ENCODE assay signal across 16 cellular contexts in genomic region chr7:32059289-32060045, GRCh38. TPM values are rescaled to one million over a fixed set of nuclear protein-coding genes. Genes with fewer than 3 reads are reported as not detected.
DNase-seq lines count a peak whose midpoint lies in the region; TF ChIP-seq lines count a peak whose summit lies in the region.
"Had no signal": no experiment of that assay in that cellular context is flagged by ENCODE, and none has a peak within 500 bp of the region (broad histone marks: within the 10 kb centered on the region; RNA-seq: fewer than 3 reads in every experiment).

No MANE protein-coding gene starts in this region.

- H3K36me3 ChIP-seq in A673 (ENCODE audit: insufficient read depth, low read length, poor library complexity, severe bottlenecking) = no peaks in the 10 kb centered on the region
- peaks cover 3% of the 10 kb centered on the region for H3K36me3 ChIP-seq in mammary epithelial cell (ENCODE audit: insufficient read depth, low read length)
- H3K36me3 ChIP-seq: right lobe of liver had no signal

- CTCF ChIA-PET in A673 (lab: Charles Lee) = interaction anchor here (0.6 kb wide), 1 partner anchor 203 kb away, joined by 6 read pairs; no protein-coding TSS in a partner anchor
- CTCF ChIA-PET in mammary epithelial cell (lab: Charles Lee; ENCODE audit: low non-redundant PET) = interaction anchor here (0.6 kb wide), 1 partner anchor 141 kb away, joined by 3 read pairs; no protein-coding TSS in a partner anchor
- CTCF ChIA-PET in GM10248 (lab: Yijun Ruan, JAX) = interaction anchor here (1.2 to 2.0 kb wide), 3 partner anchors 8 to 315 kb away, joined by 4 to 7 read pairs (median 5); no protein-coding TSS in a partner anchor

- POLR2A ChIA-PET in A673 (lab: Charles Lee; ENCODE audit: low non-redundant PET) = no interaction called here
- POLR2A ChIA-PET in GM10248 (lab: Yijun Ruan, JAX) = interaction anchor here (0.6 kb wide), 1 partner anchor 41 kb away, joined by 5 read pairs; no protein-coding TSS in a partner anchor

- TF ChIP-seq CTCF in A673 (conservative IDR thresholded peaks at IDR 0.05; ENCODE audit: low read depth, low read length) (no peak), mammary epithelial cell (conservative IDR thresholded peaks at IDR 0.05 in 1 of 2, IDR thresholded peaks at IDR 0.05 in 1 of 2; ENCODE audit: extremely low read depth in 1 of 2, insufficient read depth in 1 of 2, low read depth in 1 of 2, low read length in 2 of 2) (no peak), GM13977 (IDR thresholded peaks at IDR 0.05; ENCODE audit: extremely low read depth, insufficient read depth, missing control alignments) (no peak), GM10248 (IDR thresholded peaks at IDR 0.05; ENCODE audit: control extremely low read depth, extremely low read depth, low read depth, missing control alignments) (no peak)

- intact Hi-C loops in A673 (cut with micrococcal nuclease; ENCODE audit: unreplicated experiment) (loop anchor here (10.0 kb wide), 1 partner anchor 245 kb away; no protein-coding TSS in a partner anchor), mammary epithelial cell (cut with micrococcal nuclease) (loop anchor here (5.0 kb wide), 1 partner anchor 112 kb away; no protein-coding TSS in a partner anchor), posterior vena cava (cut with DNase I) (loop anchor here in 1 of 2 donors (10.0 kb wide), 1 partner anchor 175 kb away; no protein-coding TSS in a partner anchor)

- BruUV-seq in A673 (replicated peaks; lab: Mats Ljungman, UMichigan) (no TSS peak), mammary epithelial cell (replicated peaks; lab: Mats Ljungman, UMichigan) (no TSS peak)

- in situ Hi-C loops in mammary epithelial cell (cut with MboI; ENCODE audit: low sequenced_read_pairs in 2 of 2) = loop anchor here in 1 of 2 donors (10.0 kb wide), 1 partner anchor 105 kb away; no protein-coding TSS in a partner anchor
- in situ Hi-C loops in GM13977 (cut with MboI; ENCODE audit: low pct_unique_long_range_greater_than_20kb, low sequenced_read_pairs, unreplicated experiment) = no loop called here

- H3K27me3 ChIP-seq in A673 (replicated peaks; ENCODE audit: insufficient read depth, low read depth, low read length, poor library complexity) = peaks cover 75% of the 10 kb centered on the region
- no peaks in the 10 kb centered on the region for H3K27me3 ChIP-seq in mammary epithelial cell (ENCODE audit: insufficient read depth, low read length)
- H3K27me3 ChIP-seq: right lobe of liver had no signal

- 36% methylated on average over 6 of the region's 6 CpGs for WGBS in mammary epithelial cell (ENCODE audit: low coverage, missing lambda C conversion rate)

- DNase-seq in A673 (ENCODE audit: low spot score) (peak; percentile 92), GM04504 (ENCODE audit: low read depth) (peak; percentile 10), mammary epithelial cell (peak; percentile 19), midbrain (lab: John Stamatoyannopoulos, UW) (peak; percentile 53), GM13977 (ENCODE audit: low spot score) (no peak), GM10248 (ENCODE audit: extremely low spot score) (no peak), posterior vena cava (ENCODE audit: low spot score) (no peak)
- DNase-seq in stimulated activated CD4-positive, alpha-beta T cell treated with anti-CD3 and anti-CD28 coated beads, Interleukin-15, amount 100 ng/mL, for 24 hours = no peak
- DNase-seq: activated CD8-positive, alpha-beta T cell treated with anti-CD3 and anti-CD28 coated beads, Interleukin-2, amount 10 ng/mL, durations not matched to agents 7 days and 5 days; activated naive CD8-positive, alpha-beta T cell treated with anti-CD3 and anti-CD28 coated beads, Interleukin-2, amount 50 U/mL, for 24 hours; left ventricle myocardium superior; NCI-H510A; right lobe of liver; stimulated activated CD8-positive, alpha-beta memory T cell treated with anti-CD3 and anti-CD28 coated beads, Interleukin-4, amount 100 ng/mL, for 48 hours had no signal

- peak overlapping the region; percentile 25 for H3K9ac ChIP-seq in mammary epithelial cell (ENCODE audit: insufficient read depth, low read length)

- dilution Hi-C loops in mammary epithelial cell (cut with HindIII; ENCODE audit: low sequenced_read_pairs) = no loop called here

- H3K4me1 ChIP-seq in A673 (ENCODE audit: insufficient read depth, low read length, poor library complexity, severe bottlenecking) (peaks cover 35% of the 10 kb centered on the region), mammary epithelial cell (ENCODE audit: insufficient read depth, low read length) (peaks cover 26% of the 10 kb centered on the region)
- H3K4me1 ChIP-seq: right lobe of liver had no signal

- H3K4me2 ChIP-seq in mammary epithelial cell (ENCODE audit: insufficient read depth, low read depth, low read length) = peak overlapping the region; percentile 53

- H4K20me1 ChIP-seq in mammary epithelial cell (ENCODE audit: insufficient read depth, low read length) = no peaks in the 10 kb centered on the region

- H3K9me3 ChIP-seq in A673 (ENCODE audit: low read depth, low read length, poor library complexity, severe bottlenecking) (no peaks in the 10 kb centered on the region), mammary epithelial cell (replicated peaks; ENCODE audit: insufficient read depth, low read length) (no peaks in the 10 kb centered on the region)
- H3K9me3 ChIP-seq: right lobe of liver had no signal

- no peak overlapping the region for H3K4me3 ChIP-seq in A673 (ENCODE audit: low read depth, low read length, poor library complexity, severe bottlenecking)
- H3K4me3 ChIP-seq in mammary epithelial cell (replicated peaks in 1 of 3; ENCODE audit: insufficient read depth in 1 of 3, low read depth in 2 of 3, low read length in 3 of 3) = peak overlapping the region in 2 of 3 experiments; percentile 2 to 24
- H3K4me3 ChIP-seq: K562, right lobe of liver had no signal

- peak overlapping the region; percentile 57 for H2AFZ ChIP-seq in mammary epithelial cell (ENCODE audit: low read depth, low read length)

- H3K27ac ChIP-seq in A673 (ENCODE audit: low read depth, low read length, poor library complexity, severe bottlenecking) (no peak overlapping the region), mammary epithelial cell (ENCODE audit: insufficient read depth, low read depth, low read length) (peak overlapping the region; percentile 0)
- H3K27ac ChIP-seq: right lobe of liver had no signal

- peaks cover 92% of the 10 kb centered on the region for H3K79me2 ChIP-seq in mammary epithelial cell (ENCODE audit: insufficient read depth, low read length)

RNA-seq across cellular contexts. Expression of gene PDE1C, which starts 10.7 kb away (rescaled TPM):
- not detected in 2 replicates for total RNA-seq in A673 (2021)
- total RNA-seq in mammary epithelial cell = 100 to 1,000 TPM in 1 of 2 donors, 10 to 100 TPM in 1; 35.8 to 109 TPM
- 8.0 TPM for polyA plus RNA-seq in mammary epithelial cell
- 112 TPM for polyA minus RNA-seq in mammary epithelial cell
- total RNA-seq in posterior vena cava = 10 to 100 TPM; 47.8 to 51.3 TPM
- total RNA-seq: activated CD8-positive, alpha-beta T cell treated with anti-CD3 and anti-CD28 coated beads, Interleukin-2, amount 10 ng/mL, durations not matched to agents 7 days and 5 days; K562 had no signal
- polyA plus RNA-seq: CD14-positive monocyte had no signal

Comparison
In these comparisons a context has a peak if more than half of its experiments do, and no peak if none do; other contexts are left out.
1. DNase-seq: peak in A673 (single experiment), GM04504 (single experiment), mammary epithelial cell (single experiment) and midbrain (single experiment); none in GM13977 (single experiment), stimulated activated CD4-positive, alpha-beta T cell treated with anti-CD3 and anti-CD28 coated beads, Interleukin-15, amount 100 ng/mL, for 24 hours (single experiment), GM10248 (single experiment) and posterior vena cava (single experiment).
2. RNA of gene PDE1C, which starts 10.7 kb away (total RNA-seq): 35.8 to 109 TPM in mammary epithelial cell and 47.8 to 51.3 TPM in posterior vena cava; not detected in A673; every median in the first group is over 10 times any median in the second.